ENCODE assay signal across 18 cellular contexts in genomic region chr15:28435594-28435993, GRCh38. TPM values are rescaled to one million over a fixed set of nuclear protein-coding genes. Genes with fewer than 3 reads are reported as not detected.
"Had no signal": no experiment of that assay in that cellular context is flagged by ENCODE, and none has a peak within 500 bp of the region (broad histone marks: within the 10 kb centered on the region; RNA-seq: fewer than 3 reads in every experiment).

No MANE protein-coding gene starts in this region.

RNA-seq across cellular contexts. Expression of gene GOLGA8F, which starts 57.1 kb away (rescaled TPM):
- total RNA-seq: activated B cell treated with CpG ODN at 0.5 μM for 24 hours; activated CD4-positive, alpha-beta memory T cell treated with anti-CD3 and anti-CD28 coated beads for 36 hours; activated CD4-positive, alpha-beta T cell treated with anti-CD3 and anti-CD28 coated beads, Interleukin-2, amount 10 ng/mL, durations not matched to agents 24 days and 14 days; activated CD8-positive, alpha-beta memory T cell treated with anti-CD3 and anti-CD28 coated beads for 36 hours; activated CD8-positive, alpha-beta T cell treated with anti-CD3 and anti-CD28 coated beads for 36 hours; activated naive CD4-positive, alpha-beta T cell treated with anti-CD3 and anti-CD28 coated beads for 36 hours; activated naive CD4-positive, alpha-beta T cell treated with anti-CD3 and anti-CD28 coated beads, Interleukin-2, amount 50 U/mL, for 72 hours; activated naive CD8-positive, alpha-beta T cell treated with anti-CD3 and anti-CD28 coated beads for 36 hours; activated T-cell treated with anti-CD3 and anti-CD28 coated beads, Interleukin-2, amount 50 U/mL, for 4 hours; activated T-cell treated with anti-CD3 and anti-CD28 coated beads, Interleukin-2, amount 50 U/mL, for 72 hours; activated T-helper 1 cell treated with anti-CD3 and anti-CD28 coated beads, Interleukin-12 subunit alpha, Interleukin-12 subunit beta, Interleukin-2, Interleukin-4 antibody, amounts not matched to agents 30 ng/mL and 10 ng/mL and 1 ng/mL, durations not matched to agents 14 hours and 24 hours and 36 hours; activated T-helper 17 cell treated with anti-CD3 and anti-CD28 coated beads, Interleukin-2, amount 50 U/mL, for 72 hours; adrenal gland; aorta; astrocyte; body of pancreas; breast epithelium; cardiac septum had no signal
- polyA plus RNA-seq: adrenal gland, aorta had no signal
